ENCODE assay signal across 10 cellular contexts in the genomic region with DNA sequence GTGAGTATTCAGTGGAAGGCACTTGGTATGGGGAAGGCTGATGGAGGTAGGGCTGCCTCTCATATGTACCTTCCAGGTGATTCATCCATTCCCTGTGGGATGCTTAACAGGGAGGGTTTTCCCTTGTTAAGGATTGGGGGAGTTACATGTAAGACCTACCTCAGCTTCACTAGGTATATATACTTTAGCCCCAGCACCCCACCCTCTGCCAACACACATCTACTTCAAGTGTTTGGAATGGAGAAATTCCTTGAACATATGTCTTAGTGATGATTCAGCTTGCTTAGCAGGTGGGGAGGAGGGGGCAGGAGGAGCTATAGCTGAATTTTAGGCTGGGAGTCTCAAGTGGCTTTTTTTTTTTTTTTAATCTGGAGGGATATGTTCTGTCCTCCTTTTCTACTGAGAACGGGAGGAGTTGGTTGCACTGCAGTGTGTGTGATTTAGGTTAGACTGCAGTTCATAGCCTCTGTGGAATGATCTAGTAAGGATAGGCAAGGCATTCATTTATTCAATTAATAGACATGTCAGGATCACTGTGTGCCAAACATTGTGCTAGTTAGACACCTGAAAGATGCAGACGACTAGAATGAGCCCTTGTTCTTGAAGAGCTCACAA. TPM values are rescaled to one million over a fixed set of nuclear protein-coding genes. Genes with fewer than 3 reads are reported as not detected.
DNase-seq lines count a peak whose midpoint lies in the region; ATAC-seq and TF ChIP-seq lines count a peak whose summit lies in the region.
"Had no signal": no experiment of that assay in that cellular context is flagged by ENCODE, and none has a peak within 500 bp of the region (broad histone marks: within the 10 kb centered on the region; RNA-seq: fewer than 3 reads in every experiment).

No MANE protein-coding gene starts in this region.

- H3K27me3 Mint-ChIP-seq in stimulated activated naive CD8-positive, alpha-beta T cell treated with anti-CD3 and anti-CD28 coated beads, Interleukin-15, Interleukin-2, amounts not matched to agents 100 ng/mL and 50 ng/mL, for 24 hours, result no peaks in the 10 kb centered on the region

- no peaks in the 10 kb centered on the region for H3K9me3 ChIP-seq in WERI-Rb-1 (ENCODE audit: severe bottlenecking)
- no peaks in the 10 kb centered on the region for H3K9me3 ChIP-seq in iPS-20b (ENCODE audit: insufficient read depth, low read depth, low read length)
- no peaks in the 10 kb centered on the region for H3K9me3 ChIP-seq in psoas muscle
- H3K9me3 ChIP-seq: ovary had no signal

- H3K4me3 ChIP-seq in WERI-Rb-1 (ENCODE audit: low read depth, low read length) (no peak overlapping the region; the same call in 1 of the 2 replicates), iPS-20b (ENCODE audit: low read length) (peak overlapping the region; percentile 93; the same call in 1 of the 2 replicates), psoas muscle (no peak overlapping the region)
- H3K4me3 ChIP-seq: ovary had no signal

- peak overlapping the region; percentile 85; the same call in 1 of the 2 replicates for H3K9ac ChIP-seq in iPS-20b (ENCODE audit: low read depth, low read length)

- 0 out of 2 replicates have a peak, but pooled peaks cover 5% of the 10 kb centered on the region for H3K4me1 ChIP-seq in iPS-20b (ENCODE audit: insufficient read depth, low read length)
- no peaks in the 10 kb centered on the region for H3K4me1 ChIP-seq in psoas muscle

- no peak overlapping the region for H3K27ac Mint-ChIP-seq in stimulated activated naive CD8-positive, alpha-beta T cell treated with anti-CD3 and anti-CD28 coated beads, Interleukin-15, Interleukin-2, amounts not matched to agents 100 ng/mL and 50 ng/mL, for 24 hours

- H3K4me3 Mint-ChIP-seq in stimulated activated naive CD8-positive, alpha-beta T cell treated with anti-CD3 and anti-CD28 coated beads, Interleukin-15, Interleukin-2, amounts not matched to agents 100 ng/mL and 50 ng/mL, for 24 hours, result peak overlapping the region; percentile 89

- no peak for DNase-seq in stimulated activated naive CD8-positive, alpha-beta T cell treated with anti-CD3 and anti-CD28 coated beads, Interleukin-15, Interleukin-2, amounts not matched to agents 100 U/mL and 50 U/mL, for 24 hours
- DNase-seq in WERI-Rb-1 (no peak), psoas muscle (no peak), HUDEP-2 (lab: John Stamatoyannopoulos, UW; ENCODE audit: unreplicated experiment in 76 of 76) (no peak), NK-92 (lab: John Stamatoyannopoulos, UW; ENCODE audit: unreplicated experiment) (no peak)
- DNase-seq: NCI-H1417 treated with DMSO at 0.1 percent for 48 hours, ovary had no signal

- H3K27me3 ChIP-seq in WERI-Rb-1 (ENCODE audit: insufficient read depth, low read depth, severe bottlenecking) (no peaks in the 10 kb centered on the region), iPS-20b (ENCODE audit: insufficient read depth, low read length) (peaks cover 15% of the 10 kb centered on the region), psoas muscle (ENCODE audit: insufficient read depth in 3 of 3, low read length in 2 of 3) (peaks cover 0 to 7% (median 2%) of the 10 kb centered on the region in 3 donors)
- H3K27me3 ChIP-seq: ovary had no signal

- ATAC-seq in stimulated activated naive CD8-positive, alpha-beta T cell treated with anti-CD3 and anti-CD28 coated beads, Interleukin-15, Interleukin-2, amounts not matched to agents 100 U/mL and 50 U/mL, for 24 hours, result no peak
- ATAC-seq in psoas muscle (no peak), GM21423 (IDR thresholded peaks at IDR 0.05; ENCODE audit: unreplicated experiment) (no peak)

- H3K36me3 Mint-ChIP-seq in stimulated activated naive CD8-positive, alpha-beta T cell treated with anti-CD3 and anti-CD28 coated beads, Interleukin-15, Interleukin-2, amounts not matched to agents 100 ng/mL and 50 ng/mL, for 24 hours (ENCODE audit: low read depth), result peaks cover 16% of the 10 kb centered on the region

- H3K27ac ChIP-seq in WERI-Rb-1 (peak overlapping the region; percentile 52), iPS-20b (ENCODE audit: low read length) (no peak overlapping the region), psoas muscle (no peak overlapping the region)
- H3K27ac ChIP-seq: ovary had no signal

- H3K4me1 Mint-ChIP-seq in stimulated activated naive CD8-positive, alpha-beta T cell treated with anti-CD3 and anti-CD28 coated beads, Interleukin-15, Interleukin-2, amounts not matched to agents 100 ng/mL and 50 ng/mL, for 24 hours (ENCODE audit: low read depth), result peaks cover 19% of the 10 kb centered on the region

- intact Hi-C loops in psoas muscle (cut with DNase I), result no loop called here

- TF ChIP-seq CTCF in WERI-Rb-1 (IDR thresholded peaks at IDR 0.05; ENCODE audit: low read depth, low read length) (no peak), psoas muscle (IDR thresholded peaks at IDR 0.05) (no peak)

- 65 to 80% (median 71%) methylated on average over 2 of the region's 2 CpGs for WGBS in psoas muscle, 3 donors

- no peaks in the 10 kb centered on the region for H3K9me3 Mint-ChIP-seq in stimulated activated naive CD8-positive, alpha-beta T cell treated with anti-CD3 and anti-CD28 coated beads, Interleukin-15, Interleukin-2, amounts not matched to agents 100 ng/mL and 50 ng/mL, for 24 hours

- H3K36me3 ChIP-seq in WERI-Rb-1, result peaks cover 27% of the 10 kb centered on the region
- H3K36me3 ChIP-seq in iPS-20b (ENCODE audit: insufficient read depth, low read depth, low read length), result peaks cover 31% of the 10 kb centered on the region
- H3K36me3 ChIP-seq in psoas muscle (ENCODE audit: insufficient read depth in 1 of 2, low read depth in 1 of 2), result peaks cover 2 to 36% of the 10 kb centered on the region in 2 donors
- H3K36me3 ChIP-seq: ovary had no signal

RNA-seq across cellular contexts. Expression of a gene that starts 1.7 kb away (rescaled TPM):
- total RNA-seq in psoas muscle, result 10 to 100 TPM in 2 of 4 donors, 1 to 10 TPM in 2; 8.1 to 13.3 (median 9.9) TPM
- 10 to 100 TPM in 2 of 3 donors, 1 to 10 TPM in 1; 7.7 to 16.4 (median 16.0) TPM for polyA plus RNA-seq in psoas muscle

RNA-seq across cellular contexts. Expression of a gene that starts 12.0 kb away (rescaled TPM):
- total RNA-seq in psoas muscle, result 1 to 10 TPM; 3.5 to 9.1 (median 4.2) TPM
- polyA plus RNA-seq in psoas muscle, result 1 to 10 TPM; 4.4 to 5.2 (median 4.5) TPM

RNA-seq across cellular contexts. Expression of a gene that starts 18.6 kb away (rescaled TPM):
- 1 to 10 TPM; 2.9 to 9.2 (median 3.5) TPM for total RNA-seq in psoas muscle
- polyA plus RNA-seq in psoas muscle, result 1 to 10 TPM; 3.2 to 4.5 (median 4.2) TPM

RNA-seq across cellular contexts. Expression of a gene that starts 40.3 kb away (rescaled TPM):
- 10 to 100 TPM in 3 of 4 donors, 1 to 10 TPM in 1; 9.1 to 26.6 (median 12.1) TPM for total RNA-seq in psoas muscle
- 10 to 100 TPM in 1 of 3 donors, 1 to 10 TPM in 2; 8.2 to 46.7 (median 8.8) TPM for polyA plus RNA-seq in psoas muscle

RNA-seq across cellular contexts. Expression of a gene that starts 42.8 kb away (rescaled TPM):
- total RNA-seq in psoas muscle, result under 1 TPM in 3 of 4 donors, not detected in 1; 0.04 to 0.21 (median 0.14) TPM
- polyA plus RNA-seq in psoas muscle, result under 1 TPM; 0.01 to 0.18 (median 0.04) TPM
